Comparison of ENCODE assay signal across 2 cellular contexts in genomic region chr11:2301631-2302272, GRCh38.
TF ChIP-seq lines count a peak whose summit lies in the region.

C11orf21 (minus strand) TSS chr11:2301918; CDS start chr11:2301808, 110 bp downstream.
A gene with protein sequence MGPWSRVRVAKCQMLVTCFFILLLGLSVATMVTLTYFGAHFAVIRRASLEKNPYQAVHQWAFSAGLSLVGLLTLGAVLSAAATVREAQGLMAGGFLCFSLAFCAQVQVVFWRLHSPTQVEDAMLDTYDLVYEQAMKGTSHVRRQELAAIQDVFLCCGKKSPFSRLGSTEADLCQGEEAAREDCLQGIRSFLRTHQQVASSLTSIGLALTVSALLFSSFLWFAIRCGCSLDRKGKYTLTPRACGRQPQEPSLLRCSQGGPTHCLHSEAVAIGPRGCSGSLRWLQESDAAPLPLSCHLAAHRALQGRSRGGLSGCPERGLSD (plus strand): TSS chr11:2302013. CDS start chr11:2302150, 137 bp downstream.

TF ChIP-seq in HEK293, 187 proteins besides CTCF, POLR2A, EP300 and RAD21:
- no peak for TF ChIP-seq ZNF2 (tag by site-specific recombination; IDR thresholded peaks at IDR 0.05)
- TF ChIP-seq ZNF146 (tag by site-specific recombination; IDR thresholded peaks at IDR 0.05): no peak
- peak; percentile 64 for TF ChIP-seq ZIC2 (tag by site-specific recombination; IDR thresholded peaks at IDR 0.05)
- TF ChIP-seq ZNF140 (tag by site-specific recombination; IDR thresholded peaks at IDR 0.05): no peak
- 0 out of 2 replicates have a peak, but pooled peaks have one; percentile 7 for TF ChIP-seq KLF1 (tag by site-specific recombination; IDR thresholded peaks at IDR 0.05)
TF ChIP-seq in HEK293: peak in this region for 2.

TF ChIP-seq in K562, 482 proteins besides CTCF, POLR2A, EP300 and RAD21 (continues in another document):
- TF ChIP-seq, protein P1, sequence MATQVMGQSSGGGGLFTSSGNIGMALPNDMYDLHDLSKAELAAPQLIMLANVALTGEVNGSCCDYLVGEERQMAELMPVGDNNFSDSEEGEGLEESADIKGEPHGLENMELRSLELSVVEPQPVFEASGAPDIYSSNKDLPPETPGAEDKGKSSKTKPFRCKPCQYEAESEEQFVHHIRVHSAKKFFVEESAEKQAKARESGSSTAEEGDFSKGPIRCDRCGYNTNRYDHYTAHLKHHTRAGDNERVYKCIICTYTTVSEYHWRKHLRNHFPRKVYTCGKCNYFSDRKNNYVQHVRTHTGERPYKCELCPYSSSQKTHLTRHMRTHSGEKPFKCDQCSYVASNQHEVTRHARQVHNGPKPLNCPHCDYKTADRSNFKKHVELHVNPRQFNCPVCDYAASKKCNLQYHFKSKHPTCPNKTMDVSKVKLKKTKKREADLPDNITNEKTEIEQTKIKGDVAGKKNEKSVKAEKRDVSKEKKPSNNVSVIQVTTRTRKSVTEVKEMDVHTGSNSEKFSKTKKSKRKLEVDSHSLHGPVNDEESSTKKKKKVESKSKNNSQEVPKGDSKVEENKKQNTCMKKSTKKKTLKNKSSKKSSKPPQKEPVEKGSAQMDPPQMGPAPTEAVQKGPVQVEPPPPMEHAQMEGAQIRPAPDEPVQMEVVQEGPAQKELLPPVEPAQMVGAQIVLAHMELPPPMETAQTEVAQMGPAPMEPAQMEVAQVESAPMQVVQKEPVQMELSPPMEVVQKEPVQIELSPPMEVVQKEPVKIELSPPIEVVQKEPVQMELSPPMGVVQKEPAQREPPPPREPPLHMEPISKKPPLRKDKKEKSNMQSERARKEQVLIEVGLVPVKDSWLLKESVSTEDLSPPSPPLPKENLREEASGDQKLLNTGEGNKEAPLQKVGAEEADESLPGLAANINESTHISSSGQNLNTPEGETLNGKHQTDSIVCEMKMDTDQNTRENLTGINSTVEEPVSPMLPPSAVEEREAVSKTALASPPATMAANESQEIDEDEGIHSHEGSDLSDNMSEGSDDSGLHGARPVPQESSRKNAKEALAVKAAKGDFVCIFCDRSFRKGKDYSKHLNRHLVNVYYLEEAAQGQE (CRISPR knock-in tag; IDR thresholded peaks at IDR 0.05; ENCODE audit: low read depth): no peak
- no peak for TF ChIP-seq E4F1 (CRISPR knock-in tag; IDR thresholded peaks at IDR 0.05; ENCODE audit: borderline replicate concordance)
- no peak for TF ChIP-seq SREBF1 (IDR thresholded peaks at IDR 0.05; ENCODE audit: borderline replicate concordance, low read depth, low read length)
- no peak for TF ChIP-seq CHD2 (IDR thresholded peaks at IDR 0.05; ENCODE audit: low read depth, low read length)
- no peak for TF ChIP-seq FOXJ2 (tag; IDR thresholded peaks at IDR 0.05)
- TF ChIP-seq E2F6 (IDR thresholded peaks at IDR 0.05; ENCODE audit: borderline replicate concordance in 1 of 2, extremely low read depth in 1 of 2, insufficient read depth in 1 of 2, insufficient read length in 1 of 2, low read depth in 1 of 2, low read length in 1 of 2, poor library complexity in 1 of 2, severe bottlenecking in 1 of 2): no peak
- TF ChIP-seq NR2C2 (CRISPR knock-in tag; IDR thresholded peaks at IDR 0.05): no peak
- peak; percentile 73; the same call in 1 of the 2 replicates for TF ChIP-seq NR2C2 (tag; IDR thresholded peaks at IDR 0.05)
- TF ChIP-seq ZFP1 (CRISPR knock-in tag; IDR thresholded peaks at IDR 0.05): no peak
- no peak for TF ChIP-seq KLF13 (tag; IDR thresholded peaks at IDR 0.05; ENCODE audit: borderline replicate concordance, low read depth)
- TF ChIP-seq TCF3 (CRISPR knock-in tag; IDR thresholded peaks at IDR 0.05): peak; percentile 74
- TF ChIP-seq MEF2A (IDR thresholded peaks at IDR 0.05; ENCODE audit: control insufficient read depth, low read depth, low read length): no peak
- no peak for TF ChIP-seq ZNF445 (CRISPR knock-in tag; IDR thresholded peaks at IDR 0.05; ENCODE audit: low read depth)
- 0 out of 2 replicates have a peak, but pooled peaks have one; percentile 36 for TF ChIP-seq ZNF589 (CRISPR knock-in tag; IDR thresholded peaks at IDR 0.05; ENCODE audit: low read depth)
- TF ChIP-seq, protein P2, sequence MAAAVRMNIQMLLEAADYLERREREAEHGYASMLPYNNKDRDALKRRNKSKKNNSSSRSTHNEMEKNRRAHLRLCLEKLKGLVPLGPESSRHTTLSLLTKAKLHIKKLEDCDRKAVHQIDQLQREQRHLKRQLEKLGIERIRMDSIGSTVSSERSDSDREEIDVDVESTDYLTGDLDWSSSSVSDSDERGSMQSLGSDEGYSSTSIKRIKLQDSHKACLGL (CRISPR knock-in tag; IDR thresholded peaks at IDR 0.05; ENCODE audit: borderline replicate concordance, poor library complexity, severe bottlenecking): no peak
- TF ChIP-seq FOXJ3 (CRISPR knock-in tag; IDR thresholded peaks at IDR 0.05): no peak
- TF ChIP-seq JUNB (CRISPR knock-in tag; conservative IDR thresholded peaks at IDR 0.05): no peak
- no peak for TF ChIP-seq TRIM28 (IDR thresholded peaks at IDR 0.05)
- TF ChIP-seq KDM2B (CRISPR knock-in tag; IDR thresholded peaks at IDR 0.05): no peak
- TF ChIP-seq, protein P3, sequence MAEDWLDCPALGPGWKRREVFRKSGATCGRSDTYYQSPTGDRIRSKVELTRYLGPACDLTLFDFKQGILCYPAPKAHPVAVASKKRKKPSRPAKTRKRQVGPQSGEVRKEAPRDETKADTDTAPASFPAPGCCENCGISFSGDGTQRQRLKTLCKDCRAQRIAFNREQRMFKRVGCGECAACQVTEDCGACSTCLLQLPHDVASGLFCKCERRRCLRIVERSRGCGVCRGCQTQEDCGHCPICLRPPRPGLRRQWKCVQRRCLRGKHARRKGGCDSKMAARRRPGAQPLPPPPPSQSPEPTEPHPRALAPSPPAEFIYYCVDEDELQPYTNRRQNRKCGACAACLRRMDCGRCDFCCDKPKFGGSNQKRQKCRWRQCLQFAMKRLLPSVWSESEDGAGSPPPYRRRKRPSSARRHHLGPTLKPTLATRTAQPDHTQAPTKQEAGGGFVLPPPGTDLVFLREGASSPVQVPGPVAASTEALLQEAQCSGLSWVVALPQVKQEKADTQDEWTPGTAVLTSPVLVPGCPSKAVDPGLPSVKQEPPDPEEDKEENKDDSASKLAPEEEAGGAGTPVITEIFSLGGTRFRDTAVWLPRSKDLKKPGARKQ (CRISPR knock-in tag; IDR thresholded peaks at IDR 0.05): no peak
- TF ChIP-seq, protein P4, sequence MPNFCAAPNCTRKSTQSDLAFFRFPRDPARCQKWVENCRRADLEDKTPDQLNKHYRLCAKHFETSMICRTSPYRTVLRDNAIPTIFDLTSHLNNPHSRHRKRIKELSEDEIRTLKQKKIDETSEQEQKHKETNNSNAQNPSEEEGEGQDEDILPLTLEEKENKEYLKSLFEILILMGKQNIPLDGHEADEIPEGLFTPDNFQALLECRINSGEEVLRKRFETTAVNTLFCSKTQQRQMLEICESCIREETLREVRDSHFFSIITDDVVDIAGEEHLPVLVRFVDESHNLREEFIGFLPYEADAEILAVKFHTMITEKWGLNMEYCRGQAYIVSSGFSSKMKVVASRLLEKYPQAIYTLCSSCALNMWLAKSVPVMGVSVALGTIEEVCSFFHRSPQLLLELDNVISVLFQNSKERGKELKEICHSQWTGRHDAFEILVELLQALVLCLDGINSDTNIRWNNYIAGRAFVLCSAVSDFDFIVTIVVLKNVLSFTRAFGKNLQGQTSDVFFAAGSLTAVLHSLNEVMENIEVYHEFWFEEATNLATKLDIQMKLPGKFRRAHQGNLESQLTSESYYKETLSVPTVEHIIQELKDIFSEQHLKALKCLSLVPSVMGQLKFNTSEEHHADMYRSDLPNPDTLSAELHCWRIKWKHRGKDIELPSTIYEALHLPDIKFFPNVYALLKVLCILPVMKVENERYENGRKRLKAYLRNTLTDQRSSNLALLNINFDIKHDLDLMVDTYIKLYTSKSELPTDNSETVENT (CRISPR knock-in tag; IDR thresholded peaks at IDR 0.05): no peak
- TF ChIP-seq, protein P5, sequence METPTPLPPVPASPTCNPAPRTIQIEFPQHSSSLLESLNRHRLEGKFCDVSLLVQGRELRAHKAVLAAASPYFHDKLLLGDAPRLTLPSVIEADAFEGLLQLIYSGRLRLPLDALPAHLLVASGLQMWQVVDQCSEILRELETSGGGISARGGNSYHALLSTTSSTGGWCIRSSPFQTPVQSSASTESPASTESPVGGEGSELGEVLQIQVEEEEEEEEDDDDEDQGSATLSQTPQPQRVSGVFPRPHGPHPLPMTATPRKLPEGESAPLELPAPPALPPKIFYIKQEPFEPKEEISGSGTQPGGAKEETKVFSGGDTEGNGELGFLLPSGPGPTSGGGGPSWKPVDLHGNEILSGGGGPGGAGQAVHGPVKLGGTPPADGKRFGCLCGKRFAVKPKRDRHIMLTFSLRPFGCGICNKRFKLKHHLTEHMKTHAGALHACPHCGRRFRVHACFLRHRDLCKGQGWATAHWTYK (CRISPR knock-in tag; IDR thresholded peaks at IDR 0.05): no peak
- TF ChIP-seq XRCC3 (IDR thresholded peaks at IDR 0.05): no peak
- no peak for TF ChIP-seq PRPF4 (IDR thresholded peaks at IDR 0.05; ENCODE audit: insufficient read depth, low read depth, low read length, poor library complexity, severe bottlenecking)
- TF ChIP-seq CTBP1 (IDR thresholded peaks at IDR 0.05; ENCODE audit: borderline replicate concordance): peak; percentile 52; the same call in 1 of the 2 replicates
- TF ChIP-seq ZNF274 (IDR thresholded peaks at IDR 0.05; ENCODE audit: borderline replicate concordance, low read depth, low read length): no peak
- TF ChIP-seq GTF2F1 (IDR thresholded peaks at IDR 0.05; ENCODE audit: low read depth, low read length): no peak
- peak in 1 of 2 experiments; percentile 63; a peak in 1 of 4 replicates for TF ChIP-seq MLLT1 (IDR thresholded peaks at IDR 0.05)
- TF ChIP-seq E2F8 (IDR thresholded peaks at IDR 0.05; ENCODE audit: low read depth, partially characterized antibody): no peak
- TF ChIP-seq CBX2 (IDR thresholded peaks at IDR 0.05; ENCODE audit: insufficient read depth, low read length, poor library complexity, severe bottlenecking): no peak
- no peak for TF ChIP-seq SMAD3 (CRISPR knock-in tag; conservative IDR thresholded peaks at IDR 0.05)
- no peak for TF ChIP-seq RBM25 (IDR thresholded peaks at IDR 0.05; ENCODE audit: low read depth, low read length, severe bottlenecking)
- TF ChIP-seq PHB (CRISPR knock-in tag; IDR thresholded peaks at IDR 0.05): no peak
- no peak for TF ChIP-seq MED1 (CRISPR knock-in tag; IDR thresholded peaks at IDR 0.05; ENCODE audit: borderline replicate concordance)
- TF ChIP-seq GABPB2 (CRISPR knock-in tag; conservative IDR thresholded peaks at IDR 0.05): no peak
- TF ChIP-seq RNF2 (IDR thresholded peaks at IDR 0.05): no peak; the same call in 1 of the 2 replicates
- TF ChIP-seq TAF9B (IDR thresholded peaks at IDR 0.05; ENCODE audit: partially characterized antibody): no peak
- TF ChIP-seq SMAD2 (IDR thresholded peaks at IDR 0.05; ENCODE audit: low read depth, low read length): no peak
- TF ChIP-seq ZNF584 (CRISPR knock-in tag; IDR thresholded peaks at IDR 0.05; ENCODE audit: low read depth): no peak
- no peak for TF ChIP-seq TSC22D4 (tag; IDR thresholded peaks at IDR 0.05)
- TF ChIP-seq HEY1 (CRISPR knock-in tag; IDR thresholded peaks at IDR 0.05; ENCODE audit: borderline replicate concordance): no peak
- TF ChIP-seq NR3C1 (CRISPR knock-in tag; IDR thresholded peaks at IDR 0.05): no peak
- no peak for TF ChIP-seq ZNF561 (CRISPR knock-in tag; conservative IDR thresholded peaks at IDR 0.05)
- no peak for TF ChIP-seq TOE1 (IDR thresholded peaks at IDR 0.05; ENCODE audit: borderline replicate concordance)
- TF ChIP-seq TOE1 (CRISPR knock-in tag; IDR thresholded peaks at IDR 0.05; ENCODE audit: borderline replicate concordance, low read depth): no peak
